In genomic region chr1:54324031-54324654, GRCh38 we compare ENCODE assay signal across 9 cellular contexts.
DNase-seq lines count a peak whose midpoint lies in the region; ATAC-seq and TF ChIP-seq lines count a peak whose summit lies in the region.
"Had no signal": no experiment of that assay in that cellular context is flagged by ENCODE, and none has a peak within 500 bp of the region (broad histone marks: within the 10 kb centered on the region; RNA-seq: fewer than 3 reads in every experiment).

No MANE protein-coding gene starts in this region.

- no peaks in the 10 kb centered on the region for H3K27me3 ChIP-seq in esophagus (ENCODE audit: control insufficient read depth in 1 of 2, insufficient read depth in 2 of 2, low read length in 2 of 2)
- no peaks in the 10 kb centered on the region for H3K27me3 ChIP-seq in testis

- intact Hi-C loops in testis (cut with DNase I; ENCODE audit: low total_unique reads): no loop called here

- H3K4me3 ChIP-seq in esophagus (ENCODE audit: low read depth in 1 of 2, low read length in 2 of 2) (no peak overlapping the region), testis (no peak overlapping the region)

- POLR2A ChIA-PET in RWPE1 (lab: Yijun Ruan, JAX; ENCODE audit: low non-redundant PET): no interaction called here

- no peak for TF ChIP-seq CTCF in RWPE1 (conservative IDR thresholded peaks at IDR 0.05; ENCODE audit: low read depth)
- TF ChIP-seq CTCF in testis (IDR thresholded peaks at IDR 0.05): no peak

- H3K36me3 ChIP-seq in esophagus (ENCODE audit: control insufficient read depth in 2 of 2, insufficient read depth in 2 of 2, low read length in 1 of 2): peaks cover 0 to 1% of the 10 kb centered on the region in 2 donors
- H3K36me3 ChIP-seq in testis (ENCODE audit: low read depth, missing control alignments): no peaks in the 10 kb centered on the region

- peak; percentile 36 for DNase-seq in RWPE1 (ENCODE audit: low spot score)
- peak; percentile 64 for DNase-seq in medulla oblongata (ENCODE audit: extremely low spot score)
- peak; percentile 57 for DNase-seq in testis
- DNase-seq in DMS114 treated with DMSO at 0.1 percent for 48 hours (lab: John Stamatoyannopoulos, UW; ENCODE audit: unreplicated experiment): no peak
- DNase-seq in NCI-H446 treated with DMSO at 0.1 percent for 48 hours (lab: John Stamatoyannopoulos, UW): no peak

- H3K27ac ChIP-seq in RWPE1 (peak overlapping the region; percentile 76), esophagus (ENCODE audit: low read depth in 2 of 2, low read length in 1 of 2) (peak overlapping the region; percentile 68 to 84), testis (peak overlapping the region; percentile 61 to 80)

- H3K4me1 ChIP-seq in esophagus (ENCODE audit: control insufficient read depth in 2 of 2, insufficient read depth in 2 of 2, low read length in 1 of 2): peaks cover 22 to 40% of the 10 kb centered on the region in 2 donors
- peaks cover 62% of the 10 kb centered on the region for H3K4me1 ChIP-seq in testis

- H3K9me3 ChIP-seq in esophagus (ENCODE audit: control insufficient read depth in 2 of 2, insufficient read depth in 1 of 2, low read depth in 1 of 2, low read length in 1 of 2) (no peaks in the 10 kb centered on the region), testis (no peaks in the 10 kb centered on the region)

- no peak for TF ChIP-seq POLR2A in testis (IDR thresholded peaks at IDR 0.05)

- CTCF ChIA-PET in RWPE1 (lab: Yijun Ruan, JAX): interaction anchor here (0.6 to 1.3 kb wide), 4 partner anchors 23 to 216 kb away, joined by 3 to 5 read pairs (median 4); no protein-coding TSS in a partner anchor

- 35 to 53% methylated on average over 14 of the region's 14 CpGs for WGBS in esophagus, 2 donors
- 28 to 51% methylated on average over 10 to 14 of the region's 14 CpGs for WGBS in testis, 2 donors

- ATAC-seq in HG03565 (IDR thresholded peaks at IDR 0.05; ENCODE audit: unreplicated experiment) (no peak), esophagus mucosa (no peak)
- ATAC-seq: natural killer cell treated with Interleukin-12 subunit alpha and Interleukin-12 subunit beta and Interleukin-15 and Interleukin-18, amount 100 ng/mL, for 72 hours had no signal

Comparison
In these comparisons a context has a peak if more than half of its experiments do, and no peak if none do; other contexts are left out.
1. DNase-seq: peak in RWPE1 (single experiment), medulla oblongata (single experiment) and testis (single experiment); none in DMS114 treated with DMSO at 0.1 percent for 48 hours (single experiment) and NCI-H446 treated with DMSO at 0.1 percent for 48 hours (single experiment).
2. Peak in every context shown above with its lines, with median percentiles within 50 percentile points of each other: H3K27ac ChIP-seq.